In genomic region chr3:129607391-129608068, GRCh38 we compare ENCODE assay signal across 8 cellular contexts. TPM values are rescaled to one million over a fixed set of nuclear protein-coding genes. Genes with fewer than 3 reads are reported as not detected.
DNase-seq lines count a peak whose midpoint lies in the region; ATAC-seq, FAIRE-seq and TF ChIP-seq lines count a peak whose summit lies in the region.

No MANE protein-coding gene starts in this region.

- CTCF ChIA-PET in AG04450 (lab: Charles Lee) = no interaction called here

- no peaks in the 10 kb centered on the region for H3K79me2 ChIP-seq in OCI-LY1 (ENCODE audit: insufficient read depth, low read length)

- H3K9me3 Mint-ChIP-seq in natural killer cell = no peaks in the 10 kb centered on the region

- intact Hi-C loops in natural killer cell (cut with micrococcal nuclease) = no loop called here

- 52 to 53% methylated on average over 18 of the region's 18 CpGs for WGBS in ectodermal cell, 2 experiments

- peaks cover 55 to 56% of the 10 kb centered on the region in 2 donors for H3K4me1 Mint-ChIP-seq in natural killer cell

- H3K9me3 ChIP-seq in AG04450 (ENCODE audit: control insufficient read depth, insufficient read depth, low read length) = peaks cover 3% of the 10 kb centered on the region; the same call in 1 of the 2 replicates
- H3K9me3 ChIP-seq in OCI-LY1 (ENCODE audit: low read length) = no peaks in the 10 kb centered on the region
- H3K9me3 ChIP-seq in ectodermal cell (ENCODE audit: control insufficient read depth, low read length) = no peaks in the 10 kb centered on the region

- peak overlapping the region; percentile 76 for H3K4me2 ChIP-seq in OCI-LY1 (ENCODE audit: low read length)

- H3K9me2 ChIP-seq in OCI-LY1 (ENCODE audit: low read depth, low read length) = no peaks in the 10 kb centered on the region

- peak overlapping the region; percentile 95 for H3K4me3 Mint-ChIP-seq in natural killer cell

- H3K27me3 ChIP-seq in AG04450 (ENCODE audit: control insufficient read depth, insufficient read depth, low read length) = no peaks in the 10 kb centered on the region
- peaks cover 17% of the 10 kb centered on the region for H3K27me3 ChIP-seq in OCI-LY1 (ENCODE audit: insufficient read depth, low read length)
- peaks cover 44% of the 10 kb centered on the region for H3K27me3 ChIP-seq in ectodermal cell (ENCODE audit: control insufficient read depth, insufficient read depth, low read length, poor library complexity, severe bottlenecking)

- no peaks in the 10 kb centered on the region for H3K36me3 Mint-ChIP-seq in natural killer cell

- no peak for TF ChIP-seq CTCF in AG04450 (IDR thresholded peaks at IDR 0.05; ENCODE audit: low read depth, low read length)
- TF ChIP-seq CTCF in OCI-LY1 (IDR thresholded peaks at IDR 0.05; ENCODE audit: low read length) = no peak
- no peak for TF ChIP-seq CTCF in natural killer cell (IDR thresholded peaks at IDR 0.05)

- H3K4me3 ChIP-seq in AG04450 (ENCODE audit: low read depth, low read length) (peak overlapping the region; percentile 55), OCI-LY1 (ENCODE audit: low read depth, low read length, poor library complexity, severe bottlenecking) (peak overlapping the region; percentile 64), ectodermal cell (ENCODE audit: insufficient read depth, low read depth, low read length) (peak overlapping the region; percentile 42)

- H3K27ac ChIP-seq in AG04450 (ENCODE audit: low read depth, low read length) = no peak overlapping the region
- H3K27ac ChIP-seq in OCI-LY1 (ENCODE audit: low read depth, low read length, poor library complexity, severe bottlenecking) = no peak overlapping the region
- H3K27ac ChIP-seq in ectodermal cell (ENCODE audit: insufficient read depth, low read depth, low read length, poor library complexity, severe bottlenecking) = no peak overlapping the region

- POLR2A ChIA-PET in AG04450 (lab: Yijun Ruan, JAX) = no interaction called here

- H3K27me3 Mint-ChIP-seq in natural killer cell (ENCODE audit: low read depth in 2 of 2) = peaks cover 0 to 16% of the 10 kb centered on the region in 2 donors

- H3K27ac Mint-ChIP-seq in natural killer cell = peak overlapping the region; percentile 67 to 87

- no peaks in the 10 kb centered on the region for H4K20me1 ChIP-seq in OCI-LY1 (ENCODE audit: insufficient read depth, low read length)

- H3K4me1 ChIP-seq in OCI-LY1 (ENCODE audit: insufficient read depth, low read length, severe bottlenecking) = peaks cover 17% of the 10 kb centered on the region
- peaks cover 19% of the 10 kb centered on the region for H3K4me1 ChIP-seq in ectodermal cell (ENCODE audit: control insufficient read depth, insufficient read depth, low read length)

- peak overlapping the region; percentile 47; the same call in 1 of the 2 replicates for H3K9ac ChIP-seq in OCI-LY1 (ENCODE audit: low read length)

- no peak overlapping the region for H2AFZ ChIP-seq in OCI-LY1 (ENCODE audit: low read length)

- DNase-seq in AG04450 (ENCODE audit: low read depth, low spot score) (no peak), natural killer cell (no peak), RCC 7860 (ENCODE audit: low spot score) (no peak), glomerular visceral epithelial cell (ENCODE audit: extremely low spot score) (no peak), NCI-H2227 (lab: John Stamatoyannopoulos, UW; ENCODE audit: unreplicated experiment) (no peak)
- no peak for DNase-seq in activated effector memory CD4-positive, alpha-beta T cell treated with Interleukin-2 at 50 U/mL for 16 hours

- ATAC-seq in natural killer cell = no peak

- no peak for FAIRE-seq in RCC 7860 (lab: Jason Lieb, UNC)

- H3F3A ChIP-seq in OCI-LY1 (ENCODE audit: insufficient read depth, low read length) = no peaks in the 10 kb centered on the region

- no peaks in the 10 kb centered on the region for H3K36me3 ChIP-seq in OCI-LY1 (ENCODE audit: insufficient read depth, low read length)
- no peaks in the 10 kb centered on the region for H3K36me3 ChIP-seq in ectodermal cell (ENCODE audit: control insufficient read depth, insufficient read depth, low read length)

RNA-seq across cellular contexts. Expression of gene PLXND1, which starts 1.1 kb away (rescaled TPM):
- polyA plus RNA-seq in AG04450 (2011; rRNA removed) = 37.1 and 47.7 TPM in 2 replicates
- 40.1 and 54.9 TPM in 2 replicates for polyA minus RNA-seq in AG04450 (2011; rRNA and poly(A)+ RNA removed)
- polyA plus RNA-seq in ectodermal cell (2013, experiment 1 of 4) = 24.0 TPM
- polyA plus RNA-seq in ectodermal cell (2013, experiment 2 of 4) = 29.5 TPM
- 24.5 TPM for polyA plus RNA-seq in ectodermal cell (2013, experiment 3 of 4)
- polyA plus RNA-seq in ectodermal cell (2013, experiment 4 of 4) = 31.2 TPM
- 100 to 1,000 TPM; 135 to 214 (median 189) TPM for total RNA-seq in natural killer cell
